Comparison of ENCODE assay signal across 8 cellular contexts in genomic region chr19:56314018-56314583, GRCh38. TPM values are rescaled to one million over a fixed set of nuclear protein-coding genes. Genes with fewer than 3 reads are reported as not detected.
DNase-seq lines count a peak whose midpoint lies in the region; ATAC-seq and TF ChIP-seq lines count a peak whose summit lies in the region.

No MANE protein-coding gene starts in this region.

- H3K9me3 ChIP-seq in CD8-positive, alpha-beta memory T cell (ENCODE audit: low read length), result no peaks in the 10 kb centered on the region
- H3K9me3 ChIP-seq in HCT116 (ENCODE audit: control insufficient read depth in 1 of 2, insufficient read depth in 1 of 2, low read depth in 1 of 2, low read length in 2 of 2), result no peaks in the 10 kb centered on the region
- H3K9me3 ChIP-seq in PC-9 (ENCODE audit: insufficient read depth, low read depth), result no peaks in the 10 kb centered on the region
- H3K9me3 ChIP-seq in neural progenitor cell (ENCODE audit: low read depth), result no peaks in the 10 kb centered on the region

- H3K27me3 ChIP-seq in CD8-positive, alpha-beta memory T cell (ENCODE audit: insufficient read depth, low read length, poor library complexity, severe bottlenecking), result no peaks in the 10 kb centered on the region
- H3K27me3 ChIP-seq in HCT116 (ENCODE audit: insufficient read depth, low read length) (no peaks in the 10 kb centered on the region), PC-9 (ENCODE audit: insufficient read depth, low read depth) (no peaks in the 10 kb centered on the region), neural progenitor cell (no peaks in the 10 kb centered on the region)

- intact Hi-C loops in HCT116 (cut with micrococcal nuclease) (loop anchor here (1.0 to 5.0 kb wide), 3 partner anchors 62 to 193 kb away; partner anchors contain the start of gene ZNF787), PC-9 (cut with micrococcal nuclease; ENCODE audit: unreplicated experiment) (loop anchor here (1.0 to 2.0 kb wide), 4 partner anchors 79 to 223 kb away; partner anchors contain the start of genes ZNF444, ZNF582 and ZNF787)

- peaks cover 0 to 31% (median 8%) of the 10 kb centered on the region in 3 donors for H3K36me3 Mint-ChIP-seq in CD8-positive, alpha-beta memory T cell
- peaks cover 10% of the 10 kb centered on the region for H3K36me3 Mint-ChIP-seq in neural progenitor cell

- peak overlapping the region; percentile 98 for H3K4me2 ChIP-seq in HCT116 (ENCODE audit: low read length)
- H3K4me2 ChIP-seq in PC-9, result peak overlapping the region; percentile 94
- H3K4me2 ChIP-seq in neural progenitor cell, result peak overlapping the region; percentile 96

- peak overlapping the region; percentile 88 to 94 (median 93) for H3K4me3 Mint-ChIP-seq in CD8-positive, alpha-beta memory T cell
- H3K4me3 Mint-ChIP-seq in neural progenitor cell, result peak overlapping the region; percentile 95

- H3K4me1 ChIP-seq in CD8-positive, alpha-beta memory T cell (ENCODE audit: insufficient read depth, low read length), result peaks cover 13% of the 10 kb centered on the region
- H3K4me1 ChIP-seq in HCT116 (ENCODE audit: control insufficient read depth in 1 of 2, insufficient read depth in 2 of 2, low read length in 2 of 2) (peaks cover 3 to 17% of the 10 kb centered on the region in 2 experiments; a peak in 3 of 4 replicates), PC-9 (replicated peaks; ENCODE audit: insufficient read depth) (peaks cover 15% of the 10 kb centered on the region), neural progenitor cell (peaks cover 9% of the 10 kb centered on the region)

- H3K27ac ChIP-seq in CD8-positive, alpha-beta memory T cell (ENCODE audit: low read depth, low read length), result peak overlapping the region; percentile 98
- peak overlapping the region; percentile 85 for H3K27ac ChIP-seq in HCT116 (ENCODE audit: low read depth, low read length)
- H3K27ac ChIP-seq in PC-9, result peak overlapping the region; percentile 88
- peak overlapping the region; percentile 94 for H3K27ac ChIP-seq in epithelial cell of prostate
- peak overlapping the region; percentile 81 for H3K27ac ChIP-seq in neural progenitor cell

- H3F3A ChIP-seq in PC-9 (ENCODE audit: insufficient read depth, low read depth) (peaks cover 16% of the 10 kb centered on the region), neural progenitor cell (ENCODE audit: low read depth) (peaks cover 9% of the 10 kb centered on the region)

- peak; percentile 28 for TF ChIP-seq POLR2A in HCT116 (IDR thresholded peaks at IDR 0.05; ENCODE audit: borderline replicate concordance, extremely low read depth, insufficient read depth, insufficient read length)

- H3K4me3 ChIP-seq in CD8-positive, alpha-beta memory T cell (ENCODE audit: low read length), result peak overlapping the region; percentile 76
- H3K4me3 ChIP-seq in HCT116 (replicated peaks in 1 of 2; ENCODE audit: low read depth in 1 of 2, low read length in 2 of 2) (peak overlapping the region; percentile 89 to 92), PC-9 (peak overlapping the region; percentile 77), neural progenitor cell (peak overlapping the region; percentile 68)

- H3K27me3 Mint-ChIP-seq in CD8-positive, alpha-beta memory T cell, result no peaks in the 10 kb centered on the region
- no peaks in the 10 kb centered on the region for H3K27me3 Mint-ChIP-seq in neural progenitor cell (ENCODE audit: insufficient read depth, low read depth)

- CTCF ChIA-PET in CD8-positive, alpha-beta memory T cell (lab: Charles Lee), result interaction anchor here (1.2 kb wide), 1 partner anchor 248 kb away, joined by 3 read pairs; no protein-coding TSS in a partner anchor
- CTCF ChIA-PET in HCT116 (lab: Charles Lee), result interaction anchor here (0.6 to 3.2 kb wide), 5 partner anchors 9 to 248 kb away, joined by 3 to 23 read pairs (median 9); no protein-coding TSS in a partner anchor
- CTCF ChIA-PET in PC-9 (lab: Charles Lee), result interaction anchor here (0.5 to 1.1 kb wide), 3 partner anchors 19 to 1385 kb away, joined by 3 to 10 read pairs (median 3); no protein-coding TSS in a partner anchor

- BruUV-seq in HCT116 (replicated peaks; lab: Mats Ljungman, UMichigan), result TSS peak; percentile 67
- TSS peak; percentile 63 for BruUV-seq in PC-9 (replicated peaks; lab: Mats Ljungman, UMichigan)

- H3K79me2 ChIP-seq in HCT116 (ENCODE audit: insufficient read depth, low read length) (no peaks in the 10 kb centered on the region; the same call in 1 of the 2 replicates), PC-9 (ENCODE audit: low read depth) (peaks cover 12% of the 10 kb centered on the region; the same call in 1 of the 2 replicates), neural progenitor cell (ENCODE audit: low read depth) (no peaks in the 10 kb centered on the region)

- ATAC-seq in HCT116 (no peak), GM21619 (IDR thresholded peaks at IDR 0.05; ENCODE audit: unreplicated experiment) (no peak)

- no peaks in the 10 kb centered on the region for H4K20me1 ChIP-seq in HCT116 (ENCODE audit: insufficient read depth)
- H4K20me1 ChIP-seq in PC-9 (ENCODE audit: insufficient read depth), result no peaks in the 10 kb centered on the region
- H4K20me1 ChIP-seq in neural progenitor cell (ENCODE audit: low read depth), result no peaks in the 10 kb centered on the region

- H3K4me1 Mint-ChIP-seq in CD8-positive, alpha-beta memory T cell, result peaks cover 16 to 36% (median 25%) of the 10 kb centered on the region in 3 donors
- peaks cover 9% of the 10 kb centered on the region for H3K4me1 Mint-ChIP-seq in neural progenitor cell

- H2AFZ ChIP-seq in HCT116 (ENCODE audit: low read depth, low read length, poor library complexity, severe bottlenecking) (no peak overlapping the region), PC-9 (peak overlapping the region; percentile 90), neural progenitor cell (replicated peaks) (peak overlapping the region; percentile 92)

- RAD21 ChIA-PET in HCT116 (lab: Charles Lee; ENCODE audit: low non-redundant PET in 1 of 2, low total read pairs in 2 of 2, uncharacterized antibody in 2 of 2, unreplicated experiment in 2 of 2), result no interaction called here

- H3K27ac Mint-ChIP-seq in CD8-positive, alpha-beta memory T cell, result peak overlapping the region; percentile 94 to 100 (median 98)
- H3K27ac Mint-ChIP-seq in neural progenitor cell, result peak overlapping the region; percentile 100

- DNase-seq in CD8-positive, alpha-beta memory T cell, result peak in 1 of 5 donors; percentile 3
- DNase-seq in HCT116 (ENCODE audit: low read depth, low spot score), result no peak
- DNase-seq in PC-9, result peak in 1 of 2 experiments; percentile 45
- no peak for DNase-seq in epithelial cell of prostate (ENCODE audit: low read depth, low spot score)
- no peak for DNase-seq in neural progenitor cell (ENCODE audit: low spot score)
- no peak for DNase-seq in SW 1271 (lab: John Stamatoyannopoulos, UW)
- no peak for DNase-seq in activated CD4-positive, CD25-positive, alpha-beta regulatory T cell (lab: John Stamatoyannopoulos, UW)

- POLR2A ChIA-PET in CD8-positive, alpha-beta memory T cell (lab: Charles Lee), result interaction anchor here (0.6 to 1.9 kb wide), 3 partner anchors 193 to 1745 kb away, joined by 3 to 6 read pairs (median 6); partner anchors contain the start of genes ZNF135 and ZNF787
- POLR2A ChIA-PET in HCT116 (lab: Charles Lee) (interaction anchor here (0.6 to 1.1 kb wide), 2 partner anchors 33 to 61 kb away, joined by 3 to 4 read pairs; no protein-coding TSS in a partner anchor), PC-9 (lab: Charles Lee; ENCODE audit: unreplicated experiment) (interaction anchor here (0.6 to 0.7 kb wide), 4 partner anchors 144 to 858 kb away, joined by 3 to 20 read pairs (median 14); no protein-coding TSS in a partner anchor)

- H3K36me3 ChIP-seq in CD8-positive, alpha-beta memory T cell (ENCODE audit: insufficient read depth, low read length), result no peaks in the 10 kb centered on the region
- H3K36me3 ChIP-seq in HCT116 (ENCODE audit: control insufficient read depth in 1 of 2, insufficient read depth in 2 of 2, low read length in 2 of 2) (peaks cover 0 to 3% of the 10 kb centered on the region in 2 experiments; a peak in 2 of 4 replicates), PC-9 (ENCODE audit: low read depth) (peaks cover 8% of the 10 kb centered on the region; the same call in 1 of the 2 replicates), neural progenitor cell (no peaks in the 10 kb centered on the region)

- TF ChIP-seq CTCF in HCT116 (IDR thresholded peaks at IDR 0.05 in 2 of 3, conservative IDR thresholded peaks at IDR 0.05 in 1 of 3; ENCODE audit: borderline replicate concordance in 1 of 3, insufficient read depth in 1 of 3, low read depth in 2 of 3, low read length in 2 of 3), result no peak
- TF ChIP-seq CTCF in PC-9 (conservative IDR thresholded peaks at IDR 0.05), result no peak
- no peak for TF ChIP-seq CTCF in neural progenitor cell (IDR thresholded peaks at IDR 0.05)

- H3K9me2 ChIP-seq in HCT116 (ENCODE audit: insufficient read depth) (no peaks in the 10 kb centered on the region), PC-9 (ENCODE audit: insufficient read depth) (no peaks in the 10 kb centered on the region)

- TF ChIP-seq RAD21 in HCT116 (IDR thresholded peaks at IDR 0.05; ENCODE audit: low read depth), result no peak

- H3K9ac ChIP-seq in HCT116 (ENCODE audit: low read length) (peak overlapping the region; percentile 89), neural progenitor cell (peak overlapping the region; percentile 58)

- no peaks in the 10 kb centered on the region for H3K9me3 Mint-ChIP-seq in CD8-positive, alpha-beta memory T cell
- no peaks in the 10 kb centered on the region for H3K9me3 Mint-ChIP-seq in neural progenitor cell

TF ChIP-seq in HCT116, 20 proteins besides CTCF, POLR2A, EP300 and RAD21:
- peak; percentile 75 for TF ChIP-seq POLR2AphosphoS5 (IDR thresholded peaks at IDR 0.05; ENCODE audit: low read depth, low read length)
- TF ChIP-seq EGR1 (IDR thresholded peaks at IDR 0.05; ENCODE audit: low read depth), result peak; percentile 77; the same call in 1 of the 2 replicates
- TF ChIP-seq EZH2 (IDR thresholded peaks at IDR 0.05), result no peak

RNA-seq across cellular contexts. Expression of gene ZSCAN5A, which starts 0.5 kb away (rescaled TPM):
- 10 to 100 TPM; 11.2 to 11.6 TPM for total RNA-seq in CD8-positive, alpha-beta memory T cell
- 10.4 TPM for polyA plus RNA-seq in CD8-positive, alpha-beta memory T cell
- total RNA-seq in HCT116 (2021; ENCODE audit: unreplicated experiment) (9.2 TPM), PC-9 (2021) (20.5 and 23.6 TPM in 2 replicates), neural progenitor cell (ENCODE audit: low replicate concordance) (1.6 and 7.8 TPM in 2 replicates)
- polyA plus RNA-seq in HCT116 (2012), result 6.1 and 7.3 TPM in 2 replicates

RNA-seq across cellular contexts. Expression of gene EDDM13, which starts 41.6 kb away (rescaled TPM):
- under 1 TPM; 0.59 to 0.64 TPM for total RNA-seq in CD8-positive, alpha-beta memory T cell
- polyA plus RNA-seq in CD8-positive, alpha-beta memory T cell, result 1.8 TPM
- total RNA-seq in HCT116 (2021; ENCODE audit: unreplicated experiment) (not detected), PC-9 (2021) (not detected in 2 replicates), neural progenitor cell (ENCODE audit: low replicate concordance) (not detected in 2 replicates)
- polyA plus RNA-seq in HCT116 (2012), result not detected in 2 replicates
